16 cellular contexts compared by ENCODE assay signal in genomic region chr20:45797955-45798354, GRCh38. TPM values are rescaled to one million over a fixed set of nuclear protein-coding genes. Genes with fewer than 3 reads are reported as not detected.
"Had no signal": no experiment of that assay in that cellular context is flagged by ENCODE, and none has a peak within 500 bp of the region (broad histone marks: within the 10 kb centered on the region; RNA-seq: fewer than 3 reads in every experiment).

No MANE protein-coding gene starts in this region.

RNA-seq across cellular contexts. Expression of gene WFDC3, which starts 6.3 kb away (rescaled TPM):
- total RNA-seq: naive thymus-derived CD4-positive, alpha-beta T cell; naive thymus-derived CD8-positive, alpha-beta T cell; natural killer cell; natural killer cell treated with Interleukin-12 subunit alpha and Interleukin-12 subunit beta and Interleukin-15 and Interleukin-18, amount 100 ng/mL, for 72 hours; neural crest cell; occipital lobe; osteoblast; osteocyte; pulmonary artery endothelial cell; skeletal muscle tissue; smooth muscle cell; spleen had no signal
- polyA plus RNA-seq: naive thymus-derived CD4-positive, alpha-beta T cell; neural cell had no signal

RNA-seq across cellular contexts. Expression of gene UBE2C, which starts 14.5 kb away (rescaled TPM):
- polyA plus RNA-seq: naive thymus-derived CD4-positive, alpha-beta T cell; naive thymus-derived CD8-positive, alpha-beta T cell had no signal

RNA-seq across cellular contexts. Expression of gene TNNC2, which starts 29.2 kb away (rescaled TPM):
- total RNA-seq: natural killer cell treated with Interleukin-12 subunit alpha and Interleukin-12 subunit beta and Interleukin-15 and Interleukin-18, amount 100 ng/mL, for 72 hours; neural crest cell; pancreas; progenitor cell of endocrine pancreas; pulmonary artery endothelial cell; renal cortical epithelial cell had no signal
- polyA plus RNA-seq: naive thymus-derived CD4-positive, alpha-beta T cell had no signal
